32 cellular contexts compared by ENCODE assay signal in genomic region chr21:44317241-44317782, GRCh38. TPM values are rescaled to one million over a fixed set of nuclear protein-coding genes. Genes with fewer than 3 reads are reported as not detected.
"Had no signal": no experiment of that assay in that cellular context is flagged by ENCODE, and none has a peak within 500 bp of the region (broad histone marks: within the 10 kb centered on the region; RNA-seq: fewer than 3 reads in every experiment).

No MANE protein-coding gene starts in this region.

- H3K36me3 ChIP-seq: breast epithelium, ovary had no signal

- H3K4me1 ChIP-seq: breast epithelium, gastroesophageal sphincter, heart left ventricle, prostate gland, thyroid gland had no signal

- FAIRE-seq: islet of Langerhans had no signal

- H3K27ac ChIP-seq: breast epithelium, coronary artery, gastroesophageal sphincter, heart left ventricle, neutrophil, ovary, prostate gland, skin epidermis, thyroid gland had no signal

- ATAC-seq: activated CD8-positive, alpha-beta T cell treated with anti-CD3 and anti-CD28 coated beads for 36 hours; activated T-cell treated with anti-CD3 and anti-CD28 coated beads, Interleukin-2, amount 50 U/mL, for 4 hours; activated T-helper 17 cell treated with anti-CD3 and anti-CD28 coated beads, Interleukin-2, amount 50 U/mL, for 72 hours; effector memory CD8-positive, alpha-beta T cell; gastroesophageal sphincter; heart left ventricle; left ventricle myocardium superior; sciatic nerve; stimulated activated naive CD8-positive, alpha-beta T cell treated with anti-CD3 and anti-CD28 coated beads, Interleukin-15, Interleukin-2, amounts not matched to agents 100 U/mL and 50 U/mL, for 24 hours had no signal

- DNase-seq: activated B cell treated with CpG ODN at 0.5 μM for 24 hours; activated CD4-positive, alpha-beta T cell treated with anti-CD3 and anti-CD28 coated beads, Interleukin-2, amount 50 U/mL, for 1 hour; activated CD8-positive, alpha-beta T cell treated with anti-CD3 and anti-CD28 coated beads for 36 hours; activated gamma-delta T cell treated with Interleukin-2 at 50 U/mL for 16 hours; activated naive CD4-positive, alpha-beta T cell treated with anti-CD3 and anti-CD28 coated beads, Interleukin-2, amount 50 U/mL, for 16 hours; activated T-cell treated with anti-CD3 and anti-CD28 coated beads, Interleukin-2, amount 50 U/mL, for 4 hours; amniotic stem cell; effector memory CD8-positive, alpha-beta T cell; erythroblast; heart left ventricle; left ventricle myocardium superior; naive B cell; nephron progenitor cell; ovary; retina; stimulated activated CD4-positive, alpha-beta T cell treated with anti-CD3 and anti-CD28 coated beads, Interleukin-12 subunit alpha, Interleukin-12 subunit beta, amount 100 ng/mL, for 4 hours; stimulated activated CD4-positive, alpha-beta T cell treated with anti-CD3 and anti-CD28 coated beads, Interleukin-4, amount 100 ng/mL, for 1 hour; stimulated activated naive CD8-positive, alpha-beta T cell treated with anti-CD3 and anti-CD28 coated beads, Interleukin-15, Interleukin-2, amounts not matched to agents 100 U/mL and 50 U/mL, for 24 hours; SW 1271; T-helper 9 cell; thyroid gland had no signal

- H3K27me3 ChIP-seq: breast epithelium, gastroesophageal sphincter, heart left ventricle, neutrophil, ovary, thyroid gland had no signal

- H3K4me3 ChIP-seq: breast epithelium, coronary artery, gastroesophageal sphincter, heart left ventricle, ovary, prostate gland, skin epidermis, thyroid gland had no signal

- H3K9me3 ChIP-seq: breast epithelium, gastroesophageal sphincter, heart left ventricle, neutrophil, ovary, prostate gland, thyroid gland had no signal

RNA-seq across cellular contexts. Expression of gene AIRE, which starts 31.6 kb away (rescaled TPM):
- total RNA-seq: activated B cell treated with CpG ODN at 0.5 μM for 24 hours; activated CD8-positive, alpha-beta T cell treated with anti-CD3 and anti-CD28 coated beads for 36 hours; activated T-cell treated with anti-CD3 and anti-CD28 coated beads, Interleukin-2, amount 50 U/mL, for 4 hours; activated T-helper 17 cell treated with anti-CD3 and anti-CD28 coated beads, Interleukin-2, amount 50 U/mL, for 72 hours; breast epithelium; gastroesophageal sphincter; left ventricle myocardium superior; lung microvascular endothelial cell; ovary; prostate gland; ureter had no signal
- polyA plus RNA-seq: ovary had no signal

RNA-seq across cellular contexts. Expression of gene DNMT3L, which starts 55.6 kb away (rescaled TPM):
- total RNA-seq: activated B cell treated with CpG ODN at 0.5 μM for 24 hours; activated CD8-positive, alpha-beta T cell treated with anti-CD3 and anti-CD28 coated beads for 36 hours; activated T-cell treated with anti-CD3 and anti-CD28 coated beads, Interleukin-2, amount 50 U/mL, for 4 hours; activated T-helper 17 cell treated with anti-CD3 and anti-CD28 coated beads, Interleukin-2, amount 50 U/mL, for 72 hours; breast epithelium; gastroesophageal sphincter; heart left ventricle; left ventricle myocardium superior; lung microvascular endothelial cell; ovary; prostate gland; sciatic nerve; thyroid gland; ureter had no signal
- polyA plus RNA-seq: heart left ventricle, ovary had no signal
